In the genomic region with DNA sequence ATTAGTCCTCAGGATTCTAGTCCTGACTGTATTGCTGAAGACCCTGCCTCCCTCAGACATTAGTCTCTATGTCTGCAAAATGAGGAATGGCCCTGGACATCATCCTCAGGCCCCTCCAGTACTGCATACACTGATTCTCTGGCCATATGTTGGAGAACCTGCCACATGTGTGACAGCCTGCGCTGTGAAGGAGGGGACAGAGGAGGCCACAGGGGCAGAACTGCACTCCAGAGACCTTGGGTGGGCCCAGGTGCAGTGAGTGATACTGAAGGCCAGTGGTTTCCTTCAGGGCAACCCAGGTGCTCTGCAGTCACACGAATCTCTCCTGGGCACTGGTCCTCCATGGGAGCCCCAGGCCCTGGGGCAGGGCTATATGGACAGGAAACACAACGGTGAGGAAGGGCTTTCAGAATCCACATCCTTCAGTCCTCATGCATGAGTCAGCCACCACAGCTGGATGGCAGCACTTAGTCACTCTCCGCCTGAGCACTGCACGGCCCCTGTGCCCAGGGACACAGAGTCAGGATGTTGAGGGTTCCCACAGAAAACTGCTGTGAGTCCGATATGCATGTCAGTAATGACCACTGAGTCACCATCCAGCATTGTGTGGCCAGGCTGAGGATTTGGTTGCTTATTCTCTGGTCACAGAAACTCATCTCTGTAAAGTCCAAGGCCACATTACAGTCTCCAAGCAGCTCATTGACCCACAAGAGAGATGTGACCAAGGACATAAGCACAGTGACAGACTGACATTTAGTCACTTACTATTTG, we compare ENCODE assay signal across 9 cellular contexts. TPM values are rescaled to one million over a fixed set of nuclear protein-coding genes. Genes with fewer than 3 reads are reported as not detected.
DNase-seq lines count a peak whose midpoint lies in the region; ATAC-seq and TF ChIP-seq lines count a peak whose summit lies in the region.
"Had no signal": no experiment of that assay in that cellular context is flagged by ENCODE, and none has a peak within 500 bp of the region (broad histone marks: within the 10 kb centered on the region; RNA-seq: fewer than 3 reads in every experiment).

No MANE protein-coding gene starts in this region.

- DNase-seq in GM04503 (ENCODE audit: low read depth) (peak; percentile 92), SW 1271 (lab: John Stamatoyannopoulos, UW) (peak; percentile 99), fibroblast of pulmonary artery (ENCODE audit: low read depth) (peak; percentile 90), mesothelial cell of epicardium (ENCODE audit: low spot score in 2 of 2, unreplicated experiment in 2 of 2) (no peak), OCI-M1 (lab: John Stamatoyannopoulos, UW) (no peak), NCI-H128 (lab: John Stamatoyannopoulos, UW; ENCODE audit: unreplicated experiment) (no peak)
- peak; percentile 30 to 39 for DNase-seq in stimulated activated CD4-positive, alpha-beta T cell treated with anti-CD3 and anti-CD28 coated beads, Interleukin-4, amount 100 ng/mL, for 48 hours (ENCODE audit: low read depth in 2 of 2)

- no peak overlapping the region for H3K27ac Mint-ChIP-seq in mesothelial cell of epicardium

- peaks cover 3% of the 10 kb centered on the region for H3K4me1 Mint-ChIP-seq in mesothelial cell of epicardium
- H3K4me1 Mint-ChIP-seq: neural crest cell had no signal

- H3K27me3 Mint-ChIP-seq in mesothelial cell of epicardium (ENCODE audit: low read depth), result no peaks in the 10 kb centered on the region

- H3K36me3 Mint-ChIP-seq in mesothelial cell of epicardium, result no peaks in the 10 kb centered on the region

- H3K4me3 ChIP-seq in fibroblast of pulmonary artery (replicated peaks; ENCODE audit: low read depth, low read length), result no peak overlapping the region

- no peak overlapping the region for H3K4me3 Mint-ChIP-seq in mesothelial cell of epicardium
- H3K4me3 Mint-ChIP-seq: neural crest cell had no signal

- TF ChIP-seq CTCF in fibroblast of pulmonary artery (IDR thresholded peaks at IDR 0.05; ENCODE audit: low read length, missing control alignments) (peak; percentile 58), mesothelial cell of epicardium (IDR thresholded peaks at IDR 0.05; ENCODE audit: unreplicated experiment) (no peak)

- no peaks in the 10 kb centered on the region for H3K9me3 Mint-ChIP-seq in mesothelial cell of epicardium
- H3K9me3 Mint-ChIP-seq: neural crest cell had no signal

- peak; percentile 61 for ATAC-seq in HG02623 (IDR thresholded peaks at IDR 0.05; ENCODE audit: unreplicated experiment)

RNA-seq across cellular contexts. Expression of a gene that starts 39.7 kb away (rescaled TPM):
- total RNA-seq in mesothelial cell of epicardium, result 8.4 to 11.8 TPM (median 9.9 TPM) in 3 replicates

Comparison
In these comparisons a context has a peak if more than half of its experiments do, and no peak if none do; other contexts are left out.
1. DNase-seq: peak in GM04503 (single experiment), SW 1271 (2 of 2), fibroblast of pulmonary artery (single experiment) and stimulated activated CD4-positive, alpha-beta T cell treated with anti-CD3 and anti-CD28 coated beads, Interleukin-4, amount 100 ng/mL, for 48 hours (2 of 2); none in mesothelial cell of epicardium (0 of 2), OCI-M1 (single experiment) and NCI-H128 (single experiment).